2 cellular contexts compared by ENCODE assay signal in the genomic region with DNA sequence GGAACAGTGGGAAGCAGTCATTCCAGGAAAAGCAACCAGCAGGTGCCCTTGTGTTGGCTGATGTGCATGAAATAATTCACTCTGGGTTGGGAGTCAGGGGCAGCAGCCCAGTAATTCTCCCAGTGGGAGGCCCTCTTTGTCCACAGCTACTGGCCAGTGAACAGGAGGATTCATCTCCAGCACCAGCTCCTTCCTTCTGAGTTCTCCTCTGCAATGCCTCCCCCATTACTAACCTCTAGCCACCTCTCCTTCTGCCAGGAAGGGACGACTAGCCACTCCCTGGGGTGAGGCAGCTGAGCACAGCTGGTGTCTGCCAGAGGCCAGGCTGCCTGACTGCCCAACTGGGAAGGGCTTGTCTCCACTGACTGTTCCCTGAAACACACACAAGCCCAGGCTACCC.
A peak's percentile ranks its signal among the peaks of the same experiment; 100 is the strongest.
TF ChIP-seq lines count a peak whose summit lies in the region.

No MANE protein-coding gene starts in this region.

TF ChIP-seq in HCT116, 20 proteins besides CTCF, POLR2A, EP300 and RAD21:
- TF ChIP-seq EGR1 (IDR thresholded peaks at IDR 0.05; ENCODE audit: low read depth) (no peak), SRF (IDR thresholded peaks at IDR 0.05; ENCODE audit: low read depth) (no peak), JUND (IDR thresholded peaks at IDR 0.05) (no peak), CBX3 (IDR thresholded peaks at IDR 0.05; ENCODE audit: low read depth) (no peak), ZNF274 (IDR thresholded peaks at IDR 0.05; ENCODE audit: low read depth, low read length) (no peak), CEBPB (IDR thresholded peaks at IDR 0.05; ENCODE audit: low read depth) (no peak), SIN3A (IDR thresholded peaks at IDR 0.05; ENCODE audit: low read depth) (no peak), EZH2 (IDR thresholded peaks at IDR 0.05) (no peak), EZH2phosphoT487 (IDR thresholded peaks at IDR 0.05; ENCODE audit: borderline replicate concordance) (no peak), YY1 (IDR thresholded peaks at IDR 0.05; ENCODE audit: extremely low read depth, insufficient replicate concordance, low read depth, low read length) (no peak)
- TF ChIP-seq, protein P1, sequence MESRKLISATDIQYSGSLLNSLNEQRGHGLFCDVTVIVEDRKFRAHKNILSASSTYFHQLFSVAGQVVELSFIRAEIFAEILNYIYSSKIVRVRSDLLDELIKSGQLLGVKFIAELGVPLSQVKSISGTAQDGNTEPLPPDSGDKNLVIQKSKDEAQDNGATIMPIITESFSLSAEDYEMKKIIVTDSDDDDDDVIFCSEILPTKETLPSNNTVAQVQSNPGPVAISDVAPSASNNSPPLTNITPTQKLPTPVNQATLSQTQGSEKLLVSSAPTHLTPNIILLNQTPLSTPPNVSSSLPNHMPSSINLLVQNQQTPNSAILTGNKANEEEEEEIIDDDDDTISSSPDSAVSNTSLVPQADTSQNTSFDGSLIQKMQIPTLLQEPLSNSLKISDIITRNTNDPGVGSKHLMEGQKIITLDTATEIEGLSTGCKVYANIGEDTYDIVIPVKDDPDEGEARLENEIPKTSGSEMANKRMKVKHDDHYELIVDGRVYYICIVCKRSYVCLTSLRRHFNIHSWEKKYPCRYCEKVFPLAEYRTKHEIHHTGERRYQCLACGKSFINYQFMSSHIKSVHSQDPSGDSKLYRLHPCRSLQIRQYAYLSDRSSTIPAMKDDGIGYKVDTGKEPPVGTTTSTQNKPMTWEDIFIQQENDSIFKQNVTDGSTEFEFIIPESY (IDR thresholded peaks at IDR 0.05; ENCODE audit: extremely low read depth, insufficient replicate concordance, low read length): no peak
- TF ChIP-seq, protein P2, sequence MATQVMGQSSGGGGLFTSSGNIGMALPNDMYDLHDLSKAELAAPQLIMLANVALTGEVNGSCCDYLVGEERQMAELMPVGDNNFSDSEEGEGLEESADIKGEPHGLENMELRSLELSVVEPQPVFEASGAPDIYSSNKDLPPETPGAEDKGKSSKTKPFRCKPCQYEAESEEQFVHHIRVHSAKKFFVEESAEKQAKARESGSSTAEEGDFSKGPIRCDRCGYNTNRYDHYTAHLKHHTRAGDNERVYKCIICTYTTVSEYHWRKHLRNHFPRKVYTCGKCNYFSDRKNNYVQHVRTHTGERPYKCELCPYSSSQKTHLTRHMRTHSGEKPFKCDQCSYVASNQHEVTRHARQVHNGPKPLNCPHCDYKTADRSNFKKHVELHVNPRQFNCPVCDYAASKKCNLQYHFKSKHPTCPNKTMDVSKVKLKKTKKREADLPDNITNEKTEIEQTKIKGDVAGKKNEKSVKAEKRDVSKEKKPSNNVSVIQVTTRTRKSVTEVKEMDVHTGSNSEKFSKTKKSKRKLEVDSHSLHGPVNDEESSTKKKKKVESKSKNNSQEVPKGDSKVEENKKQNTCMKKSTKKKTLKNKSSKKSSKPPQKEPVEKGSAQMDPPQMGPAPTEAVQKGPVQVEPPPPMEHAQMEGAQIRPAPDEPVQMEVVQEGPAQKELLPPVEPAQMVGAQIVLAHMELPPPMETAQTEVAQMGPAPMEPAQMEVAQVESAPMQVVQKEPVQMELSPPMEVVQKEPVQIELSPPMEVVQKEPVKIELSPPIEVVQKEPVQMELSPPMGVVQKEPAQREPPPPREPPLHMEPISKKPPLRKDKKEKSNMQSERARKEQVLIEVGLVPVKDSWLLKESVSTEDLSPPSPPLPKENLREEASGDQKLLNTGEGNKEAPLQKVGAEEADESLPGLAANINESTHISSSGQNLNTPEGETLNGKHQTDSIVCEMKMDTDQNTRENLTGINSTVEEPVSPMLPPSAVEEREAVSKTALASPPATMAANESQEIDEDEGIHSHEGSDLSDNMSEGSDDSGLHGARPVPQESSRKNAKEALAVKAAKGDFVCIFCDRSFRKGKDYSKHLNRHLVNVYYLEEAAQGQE (IDR thresholded peaks at IDR 0.05; ENCODE audit: low read depth): no peak

TF ChIP-seq in H1, 55 proteins besides CTCF, POLR2A, EP300 and RAD21:
- TF ChIP-seq NANOG (IDR thresholded peaks at IDR 0.05; ENCODE audit: insufficient read depth, low read depth, low read length, poor library complexity, severe bottlenecking): peak; percentile 26
- TF ChIP-seq ASH2L (IDR thresholded peaks at IDR 0.05; ENCODE audit: low read length): no peak
